In the genomic region with DNA sequence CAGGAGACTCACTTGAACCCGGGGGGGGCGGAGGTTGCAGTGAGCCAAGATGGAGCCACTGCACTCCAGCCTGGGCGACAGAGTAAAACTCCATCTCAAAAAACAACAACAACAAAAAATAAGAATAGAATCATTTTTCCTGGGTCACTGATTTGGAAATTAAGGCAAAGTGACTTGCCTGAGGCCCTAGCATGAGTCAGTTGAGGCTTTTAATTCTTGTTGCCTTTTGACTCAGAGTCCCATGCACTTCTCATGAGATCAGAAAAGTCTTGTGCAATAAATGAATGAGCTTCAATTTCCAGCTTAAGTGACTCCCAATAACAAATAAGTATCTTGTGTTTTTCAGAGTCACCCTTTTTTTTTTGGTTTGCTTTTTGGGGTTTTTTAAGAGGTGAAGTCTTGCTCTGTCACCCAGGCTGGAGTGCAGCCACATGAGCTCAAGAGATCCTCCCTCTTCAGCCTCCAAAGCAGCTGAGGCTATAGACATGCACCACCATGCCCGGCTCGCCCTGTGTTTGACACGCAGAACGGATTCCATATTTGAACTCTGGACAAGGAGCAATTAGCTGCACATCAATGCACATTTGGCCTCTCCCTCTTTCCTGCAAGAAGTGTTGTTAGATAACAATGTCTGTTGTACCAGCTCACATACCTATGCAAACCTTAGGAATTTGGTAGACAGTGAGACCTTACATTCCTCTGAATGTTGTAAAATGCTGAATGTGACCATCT, we compare ENCODE assay signal across 9 cellular contexts. TPM values are rescaled to one million over a fixed set of nuclear protein-coding genes. Genes with fewer than 3 reads are reported as not detected.
DNase-seq lines count a peak whose midpoint lies in the region; ATAC-seq and TF ChIP-seq lines count a peak whose summit lies in the region.
"Had no signal": no experiment of that assay in that cellular context is flagged by ENCODE, and none has a peak within 500 bp of the region (broad histone marks: within the 10 kb centered on the region; RNA-seq: fewer than 3 reads in every experiment).

No MANE protein-coding gene starts in this region.

- no peak overlapping the region for H3K4me3 ChIP-seq in tibial nerve

- no peaks in the 10 kb centered on the region for H3K9me3 Mint-ChIP-seq in activated naive CD8-positive, alpha-beta T cell (ENCODE audit: low read depth)
- no peaks in the 10 kb centered on the region for H3K9me3 Mint-ChIP-seq in activated naive CD8-positive, alpha-beta T cell treated with anti-CD3 and anti-CD28 coated beads for 36 hours
- no peaks in the 10 kb centered on the region for H3K9me3 Mint-ChIP-seq in activated T-cell treated with anti-CD3 and anti-CD28 coated beads, Interleukin-2, amount 50 U/mL, for 72 hours

- TF ChIP-seq POLR2A in tibial nerve (IDR thresholded peaks at IDR 0.05): no peak

- H3K9me3 ChIP-seq in tibial nerve: no peaks in the 10 kb centered on the region

- WGBS in tibial nerve, 2 donors: 81 to 86% methylated on average over 7 of the region's 7 CpGs

- peak overlapping the region; percentile 46 for H3K27ac Mint-ChIP-seq in activated naive CD8-positive, alpha-beta T cell
- no peak overlapping the region for H3K27ac Mint-ChIP-seq in activated naive CD8-positive, alpha-beta T cell treated with anti-CD3 and anti-CD28 coated beads for 36 hours
- peak overlapping the region; percentile 75 for H3K27ac Mint-ChIP-seq in activated T-cell treated with anti-CD3 and anti-CD28 coated beads, Interleukin-2, amount 50 U/mL, for 72 hours

- no peaks in the 10 kb centered on the region for H3K27me3 Mint-ChIP-seq in activated naive CD8-positive, alpha-beta T cell
- H3K27me3 Mint-ChIP-seq in activated naive CD8-positive, alpha-beta T cell treated with anti-CD3 and anti-CD28 coated beads for 36 hours: no peaks in the 10 kb centered on the region
- no peaks in the 10 kb centered on the region for H3K27me3 Mint-ChIP-seq in activated T-cell treated with anti-CD3 and anti-CD28 coated beads, Interleukin-2, amount 50 U/mL, for 72 hours (ENCODE audit: low read depth)

- DNase-seq in activated naive CD8-positive, alpha-beta T cell treated with anti-CD3 and anti-CD28 coated beads for 36 hours: no peak
- DNase-seq in activated T-cell treated with anti-CD3 and anti-CD28 coated beads, Interleukin-2, amount 50 U/mL, for 72 hours: peak; percentile 37 to 48
- DNase-seq in iPS-NIHi11 (ENCODE audit: low spot score) (peak; percentile 23), tibial nerve (ENCODE audit: low spot score in 2 of 2) (no peak), NCI-H446 (lab: John Stamatoyannopoulos, UW) (no peak), DMS 273 (lab: John Stamatoyannopoulos, UW; ENCODE audit: unreplicated experiment) (no peak)
- DNase-seq: head of caudate nucleus had no signal

- peak overlapping the region; percentile 28 for H3K4me3 Mint-ChIP-seq in activated naive CD8-positive, alpha-beta T cell
- no peak overlapping the region for H3K4me3 Mint-ChIP-seq in activated naive CD8-positive, alpha-beta T cell treated with anti-CD3 and anti-CD28 coated beads for 36 hours
- peak overlapping the region; percentile 41 to 70 for H3K4me3 Mint-ChIP-seq in activated T-cell treated with anti-CD3 and anti-CD28 coated beads, Interleukin-2, amount 50 U/mL, for 72 hours

- no peaks in the 10 kb centered on the region for H3K36me3 Mint-ChIP-seq in activated naive CD8-positive, alpha-beta T cell
- H3K36me3 Mint-ChIP-seq in activated naive CD8-positive, alpha-beta T cell treated with anti-CD3 and anti-CD28 coated beads for 36 hours: no peaks in the 10 kb centered on the region
- H3K36me3 Mint-ChIP-seq in activated T-cell treated with anti-CD3 and anti-CD28 coated beads, Interleukin-2, amount 50 U/mL, for 72 hours (ENCODE audit: insufficient read depth in 2 of 2): peaks cover 0 to 1% of the 10 kb centered on the region in 2 donors

- no peak for TF ChIP-seq CTCF in tibial nerve (IDR thresholded peaks at IDR 0.05)

- H3K4me1 ChIP-seq in tibial nerve: peaks cover 0 to 39% (median 18%) of the 10 kb centered on the region in 4 donors

- peaks cover 15% of the 10 kb centered on the region for H3K4me1 Mint-ChIP-seq in activated naive CD8-positive, alpha-beta T cell (ENCODE audit: low read depth)
- H3K4me1 Mint-ChIP-seq in activated naive CD8-positive, alpha-beta T cell treated with anti-CD3 and anti-CD28 coated beads for 36 hours: peaks cover 11% of the 10 kb centered on the region
- peaks cover 41% of the 10 kb centered on the region for H3K4me1 Mint-ChIP-seq in activated T-cell treated with anti-CD3 and anti-CD28 coated beads, Interleukin-2, amount 50 U/mL, for 72 hours (ENCODE audit: low read depth)

- peak in 1 of 2 donors; percentile 87 for TF ChIP-seq EP300 in tibial nerve (IDR thresholded peaks at IDR 0.05)

- peak overlapping the region; percentile 32 to 99 (median 66) for H3K27ac ChIP-seq in tibial nerve

- H3K27me3 ChIP-seq in tibial nerve: no peaks in the 10 kb centered on the region

- ATAC-seq in activated T-cell treated with anti-CD3 and anti-CD28 coated beads, Interleukin-2, amount 50 U/mL, for 72 hours (replicated peaks in 1 of 2): peak; percentile 73 to 80
- no peak for ATAC-seq in HG02588 (IDR thresholded peaks at IDR 0.05; ENCODE audit: unreplicated experiment)

- no peaks in the 10 kb centered on the region for H3K36me3 ChIP-seq in tibial nerve

RNA-seq across cellular contexts. Expression of a gene that starts 3.3 kb away (rescaled TPM):
- 10 to 100 TPM; 45.4 to 50.6 TPM for total RNA-seq in activated naive CD8-positive, alpha-beta T cell treated with anti-CD3 and anti-CD28 coated beads for 36 hours
- total RNA-seq in activated T-cell treated with anti-CD3 and anti-CD28 coated beads, Interleukin-2, amount 50 U/mL, for 72 hours: 10 to 100 TPM; 79.7 to 82.7 TPM
- 10 to 100 TPM; 54.0 to 80.4 (median 57.1) TPM for total RNA-seq in tibial nerve

RNA-seq across cellular contexts. Expression of a gene that starts 55.3 kb away (rescaled TPM):
- total RNA-seq in activated naive CD8-positive, alpha-beta T cell treated with anti-CD3 and anti-CD28 coated beads for 36 hours: under 1 TPM; 0.76 to 0.94 TPM
- 1 to 10 TPM; 2.5 to 3.0 TPM for total RNA-seq in activated T-cell treated with anti-CD3 and anti-CD28 coated beads, Interleukin-2, amount 50 U/mL, for 72 hours
- 10 to 100 TPM in 1 of 4 donors, 1 to 10 TPM in 3; 2.8 to 23.7 (median 3.3) TPM for total RNA-seq in tibial nerve

Comparison
In these comparisons a context has a peak if more than half of its experiments do, and no peak if none do; other contexts are left out.
1. DNase-seq: peak in activated T-cell treated with anti-CD3 and anti-CD28 coated beads, Interleukin-2, amount 50 U/mL, for 72 hours (2 of 2) and iPS-NIHi11 (single experiment); none in activated naive CD8-positive, alpha-beta T cell treated with anti-CD3 and anti-CD28 coated beads for 36 hours (single experiment), tibial nerve (0 of 2), NCI-H446 (0 of 2) and DMS 273 (single experiment).